8 cellular contexts compared by ENCODE assay signal in genomic region chr3:94249491-94250079, GRCh38.
DNase-seq lines count a peak whose midpoint lies in the region; ATAC-seq and TF ChIP-seq lines count a peak whose summit lies in the region.

No MANE protein-coding gene starts in this region.

- DNase-seq in ELR (ENCODE audit: low read depth): peak; percentile 64
- peak; percentile 57 for DNase-seq in KBM-7
- DNase-seq in SK-N-DZ (ENCODE audit: low spot score): peak; percentile 62
- peak; percentile 55 for DNase-seq in activated naive CD4-positive, alpha-beta T cell treated with anti-CD3 and anti-CD28 coated beads, Interleukin-2, amount 50 U/mL, for 16 hours
- DNase-seq in heart right ventricle: peak; percentile 17 to 38
- DNase-seq in retinal pigment epithelial cell (ENCODE audit: low read depth): no peak

- H3K27ac ChIP-seq in heart right ventricle: no peak overlapping the region

- peaks cover 0 to 6% (median 0%) of the 10 kb centered on the region in 7 donors for H3K27me3 ChIP-seq in heart right ventricle

- WGBS in heart right ventricle, 2 donors: 34 to 35% methylated on average over 5 of the region's 5 CpGs

- intact Hi-C loops in heart right ventricle (cut with DNase I): no loop called here

- H3K9me3 ChIP-seq in heart right ventricle: no peaks in the 10 kb centered on the region

- in situ Hi-C loops in KBM-7 (cut with MboI; ENCODE audit: low pct_unique_long_range_greater_than_20kb, low sequenced_read_pairs): no loop called here

- no peaks in the 10 kb centered on the region for H3K36me3 ChIP-seq in heart right ventricle

- H3K4me3 ChIP-seq in heart right ventricle (no peak overlapping the region), retinal pigment epithelial cell (ENCODE audit: low read length) (no peak overlapping the region)

- peak; percentile 35 to 80 (median 71) for TF ChIP-seq CTCF in heart right ventricle (IDR thresholded peaks at IDR 0.05)
- peak; percentile 87 for TF ChIP-seq CTCF in retinal pigment epithelial cell (conservative IDR thresholded peaks at IDR 0.05; ENCODE audit: low read depth, low read length)

- no peaks in the 10 kb centered on the region for H3K4me1 ChIP-seq in heart right ventricle

- ATAC-seq in GM21528 (IDR thresholded peaks at IDR 0.05; ENCODE audit: low FRiP score, unreplicated experiment) (peak; percentile 78), heart right ventricle (peak in 1 of 8 donors; percentile 48), GM21825 (IDR thresholded peaks at IDR 0.05; ENCODE audit: unreplicated experiment) (no peak)
